Comparison of ENCODE assay signal across 8 cellular contexts in the genomic region with DNA sequence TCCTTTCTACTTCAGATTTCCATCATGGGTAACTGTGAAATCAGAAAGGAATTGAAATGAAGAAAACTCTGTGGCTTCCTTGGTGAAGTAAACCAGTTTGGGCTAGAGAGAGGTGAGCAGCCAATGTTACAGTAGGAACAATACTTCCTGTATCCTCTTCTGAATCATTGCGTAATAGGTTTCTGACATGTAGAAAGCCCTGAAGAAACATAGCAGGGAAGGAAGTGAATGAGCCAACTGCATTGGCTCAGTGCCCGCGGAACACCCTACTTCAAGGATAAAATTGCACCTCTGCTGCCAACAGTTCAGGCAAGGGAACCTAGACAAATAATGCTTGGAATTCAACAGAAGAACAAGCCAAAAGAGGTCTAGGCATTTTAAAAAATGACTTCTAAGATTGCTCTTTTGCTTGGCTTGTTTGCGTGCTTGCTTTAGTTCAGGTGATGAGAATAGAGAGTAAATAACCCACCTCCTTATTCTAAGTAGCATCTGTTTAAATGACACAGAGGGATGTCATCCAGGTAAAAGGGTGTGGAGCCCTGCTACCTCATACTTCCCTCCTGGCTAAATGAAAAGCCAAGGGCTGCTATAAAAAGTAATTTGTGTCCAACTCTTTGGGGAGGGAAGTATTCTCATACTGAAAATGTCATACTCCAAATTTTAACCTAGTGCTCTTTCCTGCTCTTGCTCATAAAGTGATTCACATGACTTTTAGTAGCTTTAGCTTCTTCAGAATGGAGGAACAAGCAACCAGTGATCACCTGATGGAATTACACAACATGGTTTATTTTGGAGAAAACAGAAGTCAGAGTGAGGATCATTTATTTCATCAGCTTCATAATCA. TPM values are rescaled to one million over a fixed set of nuclear protein-coding genes. Genes with fewer than 3 reads are reported as not detected.
DNase-seq lines count a peak whose midpoint lies in the region; ATAC-seq, FAIRE-seq and TF ChIP-seq lines count a peak whose summit lies in the region.

No MANE protein-coding gene starts in this region.

- CTCF ChIA-PET in PC-3 (lab: Charles Lee): no interaction called here

- no peaks in the 10 kb centered on the region for H4K20me1 ChIP-seq in PC-3 (ENCODE audit: low read length)

- H3K4me2 ChIP-seq in PC-3 (ENCODE audit: low read length): peak overlapping the region; percentile 54

- POLR2A ChIA-PET in PC-3 (lab: Charles Lee; ENCODE audit: unreplicated experiment): interaction anchor here (0.8 kb wide), 1 partner anchor 46 kb away, joined by 9 read pairs; no protein-coding TSS in a partner anchor

- H3K27ac Mint-ChIP-seq in activated T-helper 2 cell treated with anti-CD3 and anti-CD28 coated beads, Interferon-gamma antibody, Interleukin-2, Interleukin-4, amounts not matched to agents 10 μg/mL and 5 μg/mL and 100 μg/mL, durations not matched to agents 14 hours and 24 hours and 36 hours: no peak overlapping the region

- H2AFZ ChIP-seq in PC-3 (ENCODE audit: low read length): peak overlapping the region; percentile 23; the same call in 1 of the 2 replicates

- no TSS peak for BruUV-seq in PC-3 (replicated peaks; lab: Mats Ljungman, UMichigan)

- peaks cover 29% of the 10 kb centered on the region for H3K27me3 Mint-ChIP-seq in activated T-helper 2 cell treated with anti-CD3 and anti-CD28 coated beads, Interferon-gamma antibody, Interleukin-2, Interleukin-4, amounts not matched to agents 10 μg/mL and 5 μg/mL and 100 μg/mL, durations not matched to agents 14 hours and 24 hours and 36 hours (ENCODE audit: low read depth)

- peak; percentile 78 for ATAC-seq in GM21360 (IDR thresholded peaks at IDR 0.05; ENCODE audit: unreplicated experiment)
- ATAC-seq in PC-3: peak; percentile 79

- H3K9me3 Mint-ChIP-seq in activated T-helper 2 cell treated with anti-CD3 and anti-CD28 coated beads, Interferon-gamma antibody, Interleukin-2, Interleukin-4, amounts not matched to agents 10 μg/mL and 5 μg/mL and 100 μg/mL, durations not matched to agents 14 hours and 24 hours and 36 hours: no peaks in the 10 kb centered on the region

- H3K36me3 ChIP-seq in PC-3 (ENCODE audit: low read depth, low read length) (no peaks in the 10 kb centered on the region), small intestine (ENCODE audit: control insufficient read depth in 2 of 2, insufficient read depth in 2 of 2, low read length in 2 of 2) (no peaks in the 10 kb centered on the region)

- H3K4me1 ChIP-seq in PC-3 (ENCODE audit: insufficient read depth, low read length) (peaks cover 54% of the 10 kb centered on the region), small intestine (ENCODE audit: control insufficient read depth in 2 of 2, insufficient read depth in 1 of 2, low read depth in 1 of 2, low read length in 1 of 2) (peaks cover 3 to 4% of the 10 kb centered on the region in 2 donors)

- peak overlapping the region; percentile 75 for H3K9ac ChIP-seq in PC-3 (ENCODE audit: low read length)

- H3F3A ChIP-seq in PC-3 (ENCODE audit: low read length, unreplicated experiment): peaks cover 5% of the 10 kb centered on the region

- H3K4me3 ChIP-seq in PC-3 (ENCODE audit: low read length) (peak overlapping the region; percentile 38; the same call in 1 of the 2 replicates), small intestine (ENCODE audit: low read depth in 1 of 2, low read length in 2 of 2) (no peak overlapping the region)

- no peak overlapping the region for H3K4me3 Mint-ChIP-seq in activated T-helper 2 cell treated with anti-CD3 and anti-CD28 coated beads, Interferon-gamma antibody, Interleukin-2, Interleukin-4, amounts not matched to agents 10 μg/mL and 5 μg/mL and 100 μg/mL, durations not matched to agents 14 hours and 24 hours and 36 hours (ENCODE audit: low read depth)

- TF ChIP-seq CTCF in PC-3 (conservative IDR thresholded peaks at IDR 0.05; ENCODE audit: low read depth, low read length): no peak

- 3 to 28% (median 10%) methylated on average over 4 of the region's 4 CpGs for WGBS in small intestine, 3 donors

- no peaks in the 10 kb centered on the region for H3K79me2 ChIP-seq in PC-3 (ENCODE audit: low read length)

- H3K4me1 Mint-ChIP-seq in activated T-helper 2 cell treated with anti-CD3 and anti-CD28 coated beads, Interferon-gamma antibody, Interleukin-2, Interleukin-4, amounts not matched to agents 10 μg/mL and 5 μg/mL and 100 μg/mL, durations not matched to agents 14 hours and 24 hours and 36 hours (ENCODE audit: low read depth): peaks cover 19% of the 10 kb centered on the region

- H3K27me3 ChIP-seq in PC-3 (ENCODE audit: low read length): no peaks in the 10 kb centered on the region
- H3K27me3 ChIP-seq in small intestine (ENCODE audit: control insufficient read depth in 2 of 2, insufficient read depth in 2 of 2, low read length in 2 of 2): no peaks in the 10 kb centered on the region

- H3K9me3 ChIP-seq in PC-3 (ENCODE audit: low read length) (no peaks in the 10 kb centered on the region), small intestine (ENCODE audit: control insufficient read depth, low read depth) (no peaks in the 10 kb centered on the region)

- no peak for FAIRE-seq in small intestine (lab: Jason Lieb, UNC)

- no peaks in the 10 kb centered on the region for H3K9me2 ChIP-seq in PC-3 (replicated peaks; ENCODE audit: low read length)

- intact Hi-C loops in PC-3 (cut with micrococcal nuclease): loop anchor here (5.0 kb wide), 1 partner anchor 75 kb away; no protein-coding TSS in a partner anchor
- intact Hi-C loops in activated T-helper 2 cell treated with anti-CD3 and anti-CD28 coated beads, Interferon-gamma antibody, Interleukin-2, Interleukin-4, amounts not matched to agents 10 μg/mL and 5 μg/mL and 100 μg/mL, durations not matched to agents 14 hours and 24 hours and 36 hours (cut with micrococcal nuclease): loop anchor here (2.0 kb wide), 1 partner anchor 29 kb away; a partner anchor contains a TSS

- H3K27ac ChIP-seq in PC-3 (ENCODE audit: low read length) (peak overlapping the region; percentile 93), small intestine (ENCODE audit: low read depth in 1 of 2, low read length in 1 of 2) (peak overlapping the region in 1 of 2 donors; percentile 84)

- no peaks in the 10 kb centered on the region for H3K36me3 Mint-ChIP-seq in activated T-helper 2 cell treated with anti-CD3 and anti-CD28 coated beads, Interferon-gamma antibody, Interleukin-2, Interleukin-4, amounts not matched to agents 10 μg/mL and 5 μg/mL and 100 μg/mL, durations not matched to agents 14 hours and 24 hours and 36 hours (ENCODE audit: low read depth)

- peak; percentile 86 for DNase-seq in DMS 273 (lab: John Stamatoyannopoulos, UW; ENCODE audit: unreplicated experiment)
- DNase-seq in HPDE6-E6E7 (ENCODE audit: extremely low spot score): peak; percentile 83
- peak; percentile 91 for DNase-seq in PC-3
- DNase-seq in anterior cingulate cortex (lab: John Stamatoyannopoulos, UW): peak in 36 of 58 donors; percentile 2 to 61 (median 17)
- DNase-seq in hepatic stellate cell (ENCODE audit: low spot score): peak; percentile 59
- DNase-seq in small intestine: peak; percentile 96
- no peak for DNase-seq in activated T-helper 2 cell treated with anti-CD3 and anti-CD28 coated beads, Interferon-gamma antibody, Interleukin-2, Interleukin-4, amounts not matched to agents 10 μg/mL and 5 μg/mL and 100 μg/mL, durations not matched to agents 14 hours and 24 hours and 36 hours (ENCODE audit: low spot score)

RNA-seq across cellular contexts. Expression of a gene that starts 30.0 kb away (rescaled TPM):
- total RNA-seq in PC-3 (2014; rRNA removed): 15.1 and 21.4 TPM in 2 replicates
- polyA plus RNA-seq in small intestine: 10 to 100 TPM; 19.9 to 28.5 (median 20.0) TPM
- total RNA-seq in activated T-helper 2 cell treated with anti-CD3 and anti-CD28 coated beads, Interferon-gamma antibody, Interleukin-2, Interleukin-4, amounts not matched to agents 10 μg/mL and 5 μg/mL and 100 μg/mL, durations not matched to agents 14 hours and 24 hours and 36 hours: 41.9 and 42.0 TPM in 2 replicates
